19 cellular contexts compared by ENCODE assay signal in genomic region chr15:83166218-83166617, GRCh38. TPM values are rescaled to one million over a fixed set of nuclear protein-coding genes. Genes with fewer than 3 reads are reported as not detected.
A peak's percentile ranks its signal among the peaks of the same experiment; 100 is the strongest.
DNase-seq lines count a peak whose midpoint lies in the region; TF ChIP-seq lines count a peak whose summit lies in the region.
"Had no signal": no experiment of that assay in that cellular context is flagged by ENCODE, and none has a peak within 500 bp of the region (broad histone marks: within the 10 kb centered on the region; RNA-seq: fewer than 3 reads in every experiment).

No MANE protein-coding gene starts in this region.

- POLR2A ChIA-PET in RWPE1 (lab: Yijun Ruan, JAX; ENCODE audit: low non-redundant PET): no interaction called here

- H3K79me2 ChIP-seq in MM.1S (ENCODE audit: low read length): no peaks in the 10 kb centered on the region

- H3K4me2 ChIP-seq in MM.1S (ENCODE audit: low read depth, low read length): no peak overlapping the region

- no peak overlapping the region for H3K27ac ChIP-seq in MM.1S (ENCODE audit: low read length)
- H3K27ac ChIP-seq in ovary: no peak overlapping the region
- no peak overlapping the region for H3K27ac ChIP-seq in RWPE1

- H3K4me3 ChIP-seq in MM.1S (ENCODE audit: low read length) (no peak overlapping the region), ovary (no peak overlapping the region)
- H3K4me3 ChIP-seq: GM12878, MG63 had no signal

- H3K27me3 Mint-ChIP-seq in HFFc6 (ENCODE audit: insufficient read depth): no peaks in the 10 kb centered on the region; the same call in 1 of the 2 replicates

- H3K27ac Mint-ChIP-seq in HFFc6: 0 out of 2 replicates have a peak overlapping the region, but pooled peaks have one; percentile 50

- peaks cover 17% of the 10 kb centered on the region for H3K9me3 Mint-ChIP-seq in HFFc6

- H3K9ac ChIP-seq in MM.1S (ENCODE audit: low read length): no peak overlapping the region

- H3K36me3 Mint-ChIP-seq in HFFc6 (ENCODE audit: low read depth): peaks cover 55% of the 10 kb centered on the region
- H3K36me3 Mint-ChIP-seq: CD4-positive, alpha-beta memory T cell had no signal

- no peak overlapping the region for H3K4me3 Mint-ChIP-seq in HFFc6
- H3K4me3 Mint-ChIP-seq: CD4-positive, alpha-beta memory T cell had no signal

- H3K36me3 ChIP-seq in MM.1S (replicated peaks; ENCODE audit: insufficient read depth, low read length) (no peaks in the 10 kb centered on the region), ovary (no peaks in the 10 kb centered on the region)
- H3K36me3 ChIP-seq: MG63 had no signal

- H2AFZ ChIP-seq in MM.1S (ENCODE audit: low read length): no peak overlapping the region

- no peaks in the 10 kb centered on the region for H3F3A ChIP-seq in MM.1S (ENCODE audit: insufficient read depth, low read length)

- CTCF ChIA-PET in RWPE1 (lab: Yijun Ruan, JAX): no interaction called here

- no peaks in the 10 kb centered on the region for H3K9me3 ChIP-seq in MM.1S (replicated peaks; ENCODE audit: insufficient read depth, low read length)
- no peaks in the 10 kb centered on the region for H3K9me3 ChIP-seq in ovary

- WGBS in ovary, 3 donors: 90 to 93% (median 91%) methylated on average over 3 of the region's 3 CpGs

- no peak for TF ChIP-seq EP300 in ovary (IDR thresholded peaks at IDR 0.05)

- TF ChIP-seq CTCF in HFFc6 (IDR thresholded peaks at IDR 0.05) (no peak), MM.1S (IDR thresholded peaks at IDR 0.05; ENCODE audit: low read length) (no peak), ovary (IDR thresholded peaks at IDR 0.05) (no peak), RWPE1 (conservative IDR thresholded peaks at IDR 0.05; ENCODE audit: low read depth) (no peak)

- DNase-seq in HFFc6: no peak
- peak; percentile 8 for DNase-seq in cerebellar cortex (ENCODE audit: low spot score)
- DNase-seq in fibroblast of peridontal ligament (ENCODE audit: extremely low read depth): peak; percentile 16
- no peak for DNase-seq in epidermal melanocyte (ENCODE audit: insufficient read length, low spot score)
- no peak for DNase-seq in MM.1S
- no peak for DNase-seq in ovary
- no peak for DNase-seq in RWPE1 (ENCODE audit: low spot score)
- DNase-seq: C1 segment of cervical spinal cord; CD4-positive, alpha-beta memory T cell; COR-L47; DMS53; HCEC 1CT; KG1; MG63; NCI-H2029; NCI-H2227 treated with DMSO at 0.1 percent for 48 hours; NCI-H526 treated with DMSO at 0.1 percent for 48 hours; SHP77 treated with DMSO at 0.1 percent for 48 hours had no signal

- intact Hi-C loops in ovary (cut with DNase I): no loop called here

- no peak for TF ChIP-seq POLR2A in ovary (IDR thresholded peaks at IDR 0.05)

- peaks cover 80% of the 10 kb centered on the region for H3K4me1 Mint-ChIP-seq in HFFc6 (ENCODE audit: low read depth)

- no peaks in the 10 kb centered on the region for H4K20me1 ChIP-seq in MM.1S (ENCODE audit: insufficient read depth, low read length)

- no peaks in the 10 kb centered on the region for H3K4me1 ChIP-seq in MM.1S (ENCODE audit: low read length)
- H3K4me1 ChIP-seq in ovary (ENCODE audit: insufficient read depth): no peaks in the 10 kb centered on the region

- H3K9me2 ChIP-seq in MM.1S (replicated peaks; ENCODE audit: insufficient read depth, low read length): no peaks in the 10 kb centered on the region

- H3K27me3 ChIP-seq in MM.1S (replicated peaks; ENCODE audit: insufficient read depth, low read length): no peaks in the 10 kb centered on the region
- H3K27me3 ChIP-seq in ovary: no peaks in the 10 kb centered on the region
- H3K27me3 ChIP-seq: MG63 had no signal

RNA-seq across cellular contexts. Expression of gene HDGFL3, which starts 41.4 kb away (rescaled TPM):
- 10 to 100 TPM; 40.3 to 64.6 (median 59.2) TPM for total RNA-seq in HFFc6 (2021; fragmentation: NEBNext Ultra II Directional; extraction: Animal tissue kit (Norgen Biotek cat#: 25700))
- total RNA-seq in ovary: 10 to 100 TPM; 26.0 to 67.6 (median 52.6) TPM
- 10 to 100 TPM; 24.7 to 53.0 TPM for polyA plus RNA-seq in ovary

RNA-seq across cellular contexts. Expression of gene TM6SF1, which starts 58.8 kb away (rescaled TPM):
- total RNA-seq in HFFc6 (2021; fragmentation: NEBNext Ultra II Directional; extraction: Animal tissue kit (Norgen Biotek cat#: 25700)): under 1 TPM in 4 of 6 experiments, not detected in 2; 0.25 to 0.46 (median 0.42) TPM
- total RNA-seq in ovary: 1 to 10 TPM in 6 of 7 donors, under 1 TPM in 1; 0.76 to 5.9 (median 2.7) TPM
- polyA plus RNA-seq in ovary: 1 to 10 TPM; 3.4 to 4.9 TPM
- polyA plus RNA-seq: CD4-positive, alpha-beta memory T cell had no signal

Comparison
In these comparisons a context has a peak if more than half of its experiments do, and no peak if none do; other contexts are left out.
1. DNase-seq: peak in cerebellar cortex (single experiment) and fibroblast of peridontal ligament (single experiment); none in HFFc6 (single experiment), epidermal melanocyte (single experiment), MM.1S (single experiment), ovary (0 of 5) and RWPE1 (single experiment).